ENCODE assay signal across 25 cellular contexts in genomic region chr2:240598311-240598911, GRCh38. TPM values are rescaled to one million over a fixed set of nuclear protein-coding genes. Genes with fewer than 3 reads are reported as not detected.
DNase-seq lines count a peak whose midpoint lies in the region; ATAC-seq and TF ChIP-seq lines count a peak whose summit lies in the region.
"Had no signal": no experiment of that assay in that cellular context is flagged by ENCODE, and none has a peak within 500 bp of the region (broad histone marks: within the 10 kb centered on the region; RNA-seq: fewer than 3 reads in every experiment).

No MANE protein-coding gene starts in this region.

- H3K4me1 ChIP-seq in left lung (no peaks in the 10 kb centered on the region), SJCRH30 (no peaks in the 10 kb centered on the region; the same call in 1 of the 2 replicates)
- H3K4me1 ChIP-seq: A549 had no signal

- H3K4me1 Mint-ChIP-seq in activated T-cell treated with anti-CD3 and anti-CD28 coated beads, Interleukin-2, amount 50 U/mL, for 24 hours (ENCODE audit: low read depth), result no peaks in the 10 kb centered on the region
- no peaks in the 10 kb centered on the region for H3K4me1 Mint-ChIP-seq in activated T-cell treated with anti-CD3 and anti-CD28 coated beads, Interleukin-2, amount 50 U/mL, for 72 hours (ENCODE audit: low read depth)
- peaks cover 3% of the 10 kb centered on the region for H3K4me1 Mint-ChIP-seq in T-helper 17 cell
- no peaks in the 10 kb centered on the region for H3K4me1 Mint-ChIP-seq in stimulated activated effector memory CD8-positive, alpha-beta T cell treated with anti-CD3 and anti-CD28 coated beads, Interleukin-12 subunit alpha, Interleukin-12 subunit beta, amount 100 ng/mL, for 72 hours
- H3K4me1 Mint-ChIP-seq: activated CD4-positive, alpha-beta memory T cell treated with anti-CD3 and anti-CD28 coated beads, Interleukin-2, amount 10 ng/mL, durations not matched to agents 7 days and 5 days; B cell; brain; neural crest cell had no signal

- intact Hi-C loops in left lung (cut with DNase I), result no loop called here

- H3K9me3 ChIP-seq in T-helper 17 cell (ENCODE audit: control insufficient read depth, low read length, poor library complexity, severe bottlenecking) (no peaks in the 10 kb centered on the region), left lung (no peaks in the 10 kb centered on the region), SJCRH30 (replicated peaks) (no peaks in the 10 kb centered on the region)
- H3K9me3 ChIP-seq: A549, prostate gland, tibial nerve had no signal

- H3K27ac Mint-ChIP-seq in activated T-cell treated with anti-CD3 and anti-CD28 coated beads, Interleukin-2, amount 50 U/mL, for 24 hours, result no peak overlapping the region
- H3K27ac Mint-ChIP-seq in activated T-cell treated with anti-CD3 and anti-CD28 coated beads, Interleukin-2, amount 50 U/mL, for 72 hours, result no peak overlapping the region
- no peak overlapping the region for H3K27ac Mint-ChIP-seq in T-helper 17 cell
- H3K27ac Mint-ChIP-seq in stimulated activated effector memory CD8-positive, alpha-beta T cell treated with anti-CD3 and anti-CD28 coated beads, Interleukin-12 subunit alpha, Interleukin-12 subunit beta, amount 100 ng/mL, for 72 hours, result peak overlapping the region; percentile 88
- H3K27ac Mint-ChIP-seq: activated CD4-positive, alpha-beta memory T cell treated with anti-CD3 and anti-CD28 coated beads, Interleukin-2, amount 10 ng/mL, durations not matched to agents 7 days and 5 days; B cell had no signal

- no peaks in the 10 kb centered on the region for H3K9me3 Mint-ChIP-seq in activated T-cell treated with anti-CD3 and anti-CD28 coated beads, Interleukin-2, amount 50 U/mL, for 24 hours
- no peaks in the 10 kb centered on the region for H3K9me3 Mint-ChIP-seq in activated T-cell treated with anti-CD3 and anti-CD28 coated beads, Interleukin-2, amount 50 U/mL, for 72 hours
- H3K9me3 Mint-ChIP-seq in stimulated activated effector memory CD8-positive, alpha-beta T cell treated with anti-CD3 and anti-CD28 coated beads, Interleukin-12 subunit alpha, Interleukin-12 subunit beta, amount 100 ng/mL, for 72 hours, result no peaks in the 10 kb centered on the region
- H3K9me3 Mint-ChIP-seq: activated CD4-positive, alpha-beta memory T cell treated with anti-CD3 and anti-CD28 coated beads, Interleukin-2, amount 10 ng/mL, durations not matched to agents 7 days and 5 days; brain; neural crest cell had no signal

- H3K27ac ChIP-seq in left lung, result no peak overlapping the region
- no peak overlapping the region for H3K27ac ChIP-seq in SJCRH30
- H3K27ac ChIP-seq: A549, coronary artery, prostate gland, tibial nerve had no signal

- H3K4me3 Mint-ChIP-seq in activated T-cell treated with anti-CD3 and anti-CD28 coated beads, Interleukin-2, amount 50 U/mL, for 24 hours, result no peak overlapping the region
- H3K4me3 Mint-ChIP-seq in activated T-cell treated with anti-CD3 and anti-CD28 coated beads, Interleukin-2, amount 50 U/mL, for 72 hours, result no peak overlapping the region
- no peak overlapping the region for H3K4me3 Mint-ChIP-seq in T-helper 17 cell
- no peak overlapping the region for H3K4me3 Mint-ChIP-seq in stimulated activated effector memory CD8-positive, alpha-beta T cell treated with anti-CD3 and anti-CD28 coated beads, Interleukin-12 subunit alpha, Interleukin-12 subunit beta, amount 100 ng/mL, for 72 hours
- H3K4me3 Mint-ChIP-seq: activated CD4-positive, alpha-beta memory T cell treated with anti-CD3 and anti-CD28 coated beads, Interleukin-2, amount 10 ng/mL, durations not matched to agents 7 days and 5 days; B cell; brain; neural crest cell had no signal

- no peaks in the 10 kb centered on the region for H3K27me3 ChIP-seq in left lung
- no peaks in the 10 kb centered on the region for H3K27me3 ChIP-seq in SJCRH30
- H3K27me3 ChIP-seq: tibial nerve had no signal

- no peaks in the 10 kb centered on the region for H3K27me3 Mint-ChIP-seq in activated T-cell treated with anti-CD3 and anti-CD28 coated beads, Interleukin-2, amount 50 U/mL, for 24 hours
- no peaks in the 10 kb centered on the region for H3K27me3 Mint-ChIP-seq in activated T-cell treated with anti-CD3 and anti-CD28 coated beads, Interleukin-2, amount 50 U/mL, for 72 hours (ENCODE audit: low read depth)
- H3K27me3 Mint-ChIP-seq in T-helper 17 cell, result no peaks in the 10 kb centered on the region
- H3K27me3 Mint-ChIP-seq: activated CD4-positive, alpha-beta memory T cell treated with anti-CD3 and anti-CD28 coated beads, Interleukin-2, amount 10 ng/mL, durations not matched to agents 7 days and 5 days; B cell; brain had no signal

- H3K36me3 ChIP-seq in left lung, result peaks cover 0 to 86% of the 10 kb centered on the region in 2 donors
- no peaks in the 10 kb centered on the region for H3K36me3 ChIP-seq in SJCRH30
- H3K36me3 ChIP-seq: prostate gland had no signal

- ATAC-seq in activated T-cell treated with anti-CD3 and anti-CD28 coated beads, Interleukin-2, amount 50 U/mL, for 72 hours (replicated peaks in 1 of 2), result no peak
- ATAC-seq in T-helper 17 cell (no peak), left lung (no peak), GM21619 (IDR thresholded peaks at IDR 0.05; ENCODE audit: unreplicated experiment) (no peak)
- ATAC-seq in stimulated activated effector memory CD8-positive, alpha-beta T cell treated with anti-CD3 and anti-CD28 coated beads, Interleukin-12 subunit alpha, Interleukin-12 subunit beta, amount 100 ng/mL, for 72 hours, result no peak
- ATAC-seq: A549; stimulated activated naive CD8-positive, alpha-beta T cell treated with anti-CD3 and anti-CD28 coated beads, Interleukin-15, Interleukin-2, amounts not matched to agents 100 U/mL and 50 U/mL, for 24 hours had no signal

- H3K36me3 Mint-ChIP-seq in activated T-cell treated with anti-CD3 and anti-CD28 coated beads, Interleukin-2, amount 50 U/mL, for 24 hours (ENCODE audit: low read depth), result peaks cover 53% of the 10 kb centered on the region
- no peaks in the 10 kb centered on the region for H3K36me3 Mint-ChIP-seq in activated T-cell treated with anti-CD3 and anti-CD28 coated beads, Interleukin-2, amount 50 U/mL, for 72 hours (ENCODE audit: insufficient read depth in 2 of 2)
- no peaks in the 10 kb centered on the region for H3K36me3 Mint-ChIP-seq in T-helper 17 cell (ENCODE audit: low read depth)
- peaks cover 12% of the 10 kb centered on the region for H3K36me3 Mint-ChIP-seq in stimulated activated effector memory CD8-positive, alpha-beta T cell treated with anti-CD3 and anti-CD28 coated beads, Interleukin-12 subunit alpha, Interleukin-12 subunit beta, amount 100 ng/mL, for 72 hours
- H3K36me3 Mint-ChIP-seq: brain had no signal

- TF ChIP-seq CTCF in left lung (IDR thresholded peaks at IDR 0.05), result no peak

- H3K4me3 ChIP-seq in left lung, result no peak overlapping the region
- no peak overlapping the region for H3K4me3 ChIP-seq in SJCRH30
- H3K4me3 ChIP-seq: A549, coronary artery, prostate gland, smooth muscle cell, tibial nerve had no signal

- DNase-seq in activated T-cell treated with anti-CD3 and anti-CD28 coated beads, Interleukin-2, amount 50 U/mL, for 24 hours, result peak; percentile 21
- DNase-seq in activated T-cell treated with anti-CD3 and anti-CD28 coated beads, Interleukin-2, amount 50 U/mL, for 72 hours, result no peak
- DNase-seq in T-helper 17 cell, result peak in 2 of 3 donors; percentile 6 to 8
- peak; percentile 25 to 80 for DNase-seq in left lung
- DNase-seq in stimulated activated effector memory CD8-positive, alpha-beta T cell treated with anti-CD3 and anti-CD28 coated beads, Interleukin-12 subunit alpha, Interleukin-12 subunit beta, amount 100 ng/mL, for 72 hours (ENCODE audit: low spot score in 2 of 2), result no peak
- no peak for DNase-seq in SJCRH30
- no peak for DNase-seq in inferior parietal cortex (ENCODE audit: extremely low spot score)
- DNase-seq: activated CD4-positive, alpha-beta memory T cell treated with anti-CD3 and anti-CD28 coated beads, Interleukin-2, amount 10 ng/mL, durations not matched to agents 7 days and 5 days; activated CD4-positive, CD25-positive, alpha-beta regulatory T cell; COR-L47; DND-41; KBM-7; NCI-H526 treated with DMSO at 0.1 percent for 48 hours; RPMI8226; stimulated activated CD4-positive, alpha-beta T cell treated with anti-CD3 and anti-CD28 coated beads, Interleukin-4, amount 100 ng/mL, for 24 hours; stimulated activated naive CD8-positive, alpha-beta T cell treated with anti-CD3 and anti-CD28 coated beads, Interleukin-15, Interleukin-2, amounts not matched to agents 100 U/mL and 50 U/mL, for 24 hours had no signal

RNA-seq across cellular contexts. Expression of gene CAPN10, which starts 11.9 kb away (rescaled TPM):
- total RNA-seq in activated T-cell treated with anti-CD3 and anti-CD28 coated beads, Interleukin-2, amount 50 U/mL, for 72 hours, result 10 to 100 TPM; 36.9 to 43.7 TPM
- total RNA-seq in T-helper 17 cell (10 to 100 TPM; 64.2 to 82.9 TPM), left lung (10 to 100 TPM; 31.2 to 31.9 TPM)
- 23.1 and 27.4 TPM in 2 replicates for total RNA-seq in SJCRH30 (2014; rRNA removed; shearing (Covaris generic))

RNA-seq across cellular contexts. Expression of gene GPR35, which starts 26.9 kb away (rescaled TPM):
- 10 to 100 TPM; 48.2 to 50.7 TPM for total RNA-seq in activated T-cell treated with anti-CD3 and anti-CD28 coated beads, Interleukin-2, amount 50 U/mL, for 72 hours
- total RNA-seq in T-helper 17 cell, result 10 to 100 TPM in 1 of 2 donors, 1 to 10 TPM in 1; 5.4 to 14.4 TPM
- total RNA-seq in left lung, result 1 to 10 TPM; 1.1 to 6.0 TPM
- 0.04 and 0.30 TPM in 2 replicates for total RNA-seq in SJCRH30 (2014; rRNA removed; shearing (Covaris generic))

RNA-seq across cellular contexts. Expression of gene RNPEPL1, which starts 30.1 kb away (rescaled TPM):
- total RNA-seq in activated T-cell treated with anti-CD3 and anti-CD28 coated beads, Interleukin-2, amount 50 U/mL, for 72 hours, result 10 to 100 TPM; 74.0 to 77.3 TPM
- total RNA-seq in T-helper 17 cell (100 to 1,000 TPM; 111 to 130 TPM), left lung (10 to 100 TPM; 89.3 to 99.2 TPM)
- total RNA-seq in SJCRH30 (2014; rRNA removed; shearing (Covaris generic)), result 6.0 and 8.4 TPM in 2 replicates

RNA-seq across cellular contexts. Expression of gene DUSP28, which starts 38.3 kb away (rescaled TPM):
- 1 to 10 TPM; 7.1 to 7.3 TPM for total RNA-seq in activated T-cell treated with anti-CD3 and anti-CD28 coated beads, Interleukin-2, amount 50 U/mL, for 72 hours
- total RNA-seq in T-helper 17 cell (10 to 100 TPM; 12.5 to 12.8 TPM), left lung (1 to 10 TPM; 2.4 to 3.5 TPM)
- total RNA-seq in SJCRH30 (2014; rRNA removed; shearing (Covaris generic)), result 9.3 and 11.3 TPM in 2 replicates

RNA-seq across cellular contexts. Expression of gene ANKMY1, which starts 40.6 kb away (rescaled TPM):
- 10 to 100 TPM; 31.6 to 44.9 TPM for total RNA-seq in activated T-cell treated with anti-CD3 and anti-CD28 coated beads, Interleukin-2, amount 50 U/mL, for 72 hours
- total RNA-seq in T-helper 17 cell (10 to 100 TPM; 34.6 to 42.6 TPM), left lung (10 to 100 TPM; 11.8 to 20.1 TPM)
- 6.3 and 6.7 TPM in 2 replicates for total RNA-seq in SJCRH30 (2014; rRNA removed; shearing (Covaris generic))

Comparison
In these comparisons a context has a peak if more than half of its experiments do, and no peak if none do; other contexts are left out.
1. DNase-seq: peak in activated T-cell treated with anti-CD3 and anti-CD28 coated beads, Interleukin-2, amount 50 U/mL, for 24 hours (single experiment), T-helper 17 cell (2 of 3) and left lung (2 of 2); none in activated T-cell treated with anti-CD3 and anti-CD28 coated beads, Interleukin-2, amount 50 U/mL, for 72 hours (0 of 2), stimulated activated effector memory CD8-positive, alpha-beta T cell treated with anti-CD3 and anti-CD28 coated beads, Interleukin-12 subunit alpha, Interleukin-12 subunit beta, amount 100 ng/mL, for 72 hours (0 of 2), SJCRH30 (0 of 2) and inferior parietal cortex (single experiment).